2 cellular contexts compared by ENCODE assay signal in genomic region chr11:120875986-120876385, GRCh38.
A peak's percentile ranks its signal among the peaks of the same experiment; 100 is the strongest.
TF ChIP-seq lines count a peak whose summit lies in the region.

No MANE protein-coding gene starts in this region.

TF ChIP-seq in HepG2, 621 proteins besides CTCF, POLR2A, EP300 and RAD21 (continued from another document):
- TF ChIP-seq SAP130 (CRISPR knock-in tag; IDR thresholded peaks at IDR 0.05; ENCODE audit: low read depth) (no peak), MEIS1 (CRISPR knock-in tag; IDR thresholded peaks at IDR 0.05; ENCODE audit: borderline replicate concordance) (no peak), DR1 (CRISPR knock-in tag; IDR thresholded peaks at IDR 0.05) (no peak), CREB1 (IDR thresholded peaks at IDR 0.05) (peak; percentile 87), CREB1 (CRISPR knock-in tag; IDR thresholded peaks at IDR 0.05) (no peak), GMEB2 (CRISPR knock-in tag; IDR thresholded peaks at IDR 0.05; ENCODE audit: low read depth) (no peak), ATF7 (IDR thresholded peaks at IDR 0.05) (0 out of 2 replicates have a peak, but pooled peaks have one; percentile 5), ATF7 (CRISPR knock-in tag; IDR thresholded peaks at IDR 0.05) (no peak), PRDM10 (CRISPR knock-in tag; IDR thresholded peaks at IDR 0.05; ENCODE audit: low read depth) (no peak), NFE2L2 (IDR thresholded peaks at IDR 0.05; ENCODE audit: low read length) (no peak), PBX3 (CRISPR knock-in tag; IDR thresholded peaks at IDR 0.05; ENCODE audit: borderline replicate concordance) (no peak), CBX5 (CRISPR knock-in tag; IDR thresholded peaks at IDR 0.05; ENCODE audit: borderline replicate concordance) (no peak), ZNF503 (CRISPR knock-in tag; IDR thresholded peaks at IDR 0.05) (no peak), ZNF138 (CRISPR knock-in tag; IDR thresholded peaks at IDR 0.05; ENCODE audit: low read depth) (no peak), ZNF780A (CRISPR knock-in tag; IDR thresholded peaks at IDR 0.05) (no peak), CEBPG (CRISPR knock-in tag; IDR thresholded peaks at IDR 0.05) (no peak), ZNF326 (CRISPR knock-in tag; IDR thresholded peaks at IDR 0.05; ENCODE audit: borderline replicate concordance) (no peak), CEBPB (IDR thresholded peaks at IDR 0.05; ENCODE audit: borderline replicate concordance, low read depth, low read length) (0 out of 2 replicates have a peak, but pooled peaks have one; percentile 25), ZNF619 (CRISPR knock-in tag; IDR thresholded peaks at IDR 0.05) (no peak), ZNF784 (CRISPR knock-in tag; IDR thresholded peaks at IDR 0.05; ENCODE audit: borderline replicate concordance) (no peak), SMC3 (IDR thresholded peaks at IDR 0.05; ENCODE audit: low read length) (no peak), ZBTB7B (CRISPR knock-in tag; IDR thresholded peaks at IDR 0.05) (no peak)

TF ChIP-seq in GM12878, 131 proteins besides CTCF, POLR2A, EP300 and RAD21:
- TF ChIP-seq IRF5 (IDR thresholded peaks at IDR 0.05; ENCODE audit: borderline replicate concordance) (0 out of 2 replicates have a peak, but pooled peaks have one; percentile 12), SMC3 (IDR thresholded peaks at IDR 0.05; ENCODE audit: borderline replicate concordance, low read length) (no peak), ZBTB4 (CRISPR knock-in tag; IDR thresholded peaks at IDR 0.05) (no peak), PBX3 (IDR thresholded peaks at IDR 0.05; ENCODE audit: insufficient replicate concordance, low read depth, low read length) (no peak), MEF2B (IDR thresholded peaks at IDR 0.05; ENCODE audit: partially characterized antibody, poor library complexity, severe bottlenecking) (no peak), ELK1 (IDR thresholded peaks at IDR 0.05; ENCODE audit: low read depth, low read length) (no peak)
